In the genomic region with DNA sequence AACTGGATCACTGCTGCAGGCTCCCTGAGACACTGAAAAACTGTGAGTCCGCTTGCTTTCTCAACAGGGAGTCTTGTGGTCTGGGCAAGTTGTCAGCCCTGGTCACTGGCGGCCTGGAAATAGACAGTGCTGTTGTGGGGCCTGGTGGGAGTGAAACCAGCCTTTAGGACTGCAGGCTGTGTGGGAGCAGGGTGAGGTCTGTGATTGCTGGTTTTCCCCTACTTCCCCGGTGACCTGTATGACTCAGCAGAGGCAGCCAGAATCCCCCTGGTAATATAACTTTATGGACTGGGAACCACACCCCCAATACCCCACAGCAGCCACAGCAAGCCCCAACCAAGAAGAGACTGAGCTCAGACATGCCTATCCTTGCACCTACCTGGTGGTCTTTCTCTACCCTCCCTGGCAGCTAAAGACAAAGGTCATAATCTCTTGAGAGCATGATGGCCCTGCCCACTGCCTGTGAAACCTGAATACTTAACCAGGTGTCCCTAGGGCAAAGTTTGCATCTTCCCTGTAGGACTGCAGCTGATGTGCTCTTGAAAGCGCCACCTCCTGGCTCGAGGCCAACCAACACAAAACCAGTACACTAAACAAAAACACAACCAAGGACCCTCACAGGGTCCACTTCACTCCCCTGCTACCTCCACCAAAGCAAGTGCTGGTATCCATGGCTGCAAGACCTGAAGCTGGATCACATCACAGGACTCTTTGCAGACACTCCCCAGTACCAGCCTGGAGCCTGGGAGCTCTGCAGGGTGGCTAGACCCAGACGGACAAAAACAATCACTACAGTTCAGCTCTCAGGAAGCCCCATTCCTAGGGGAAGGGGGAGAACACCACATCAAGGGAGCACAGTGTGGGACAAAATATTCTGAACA, we compare ENCODE assay signal across 8 cellular contexts.
A peak's percentile ranks its signal among the peaks of the same experiment; 100 is the strongest.
DNase-seq lines count a peak whose midpoint lies in the region; ATAC-seq and TF ChIP-seq lines count a peak whose summit lies in the region.

No MANE protein-coding gene starts in this region.

- H3K4me1 ChIP-seq in effector memory CD4-positive, alpha-beta T cell (ENCODE audit: control insufficient read depth, insufficient read depth, low read length, poor library complexity, severe bottlenecking), result no peaks in the 10 kb centered on the region

- H3K36me3 ChIP-seq in effector memory CD4-positive, alpha-beta T cell (ENCODE audit: control insufficient read depth, insufficient read depth, low read length), result no peaks in the 10 kb centered on the region

- H3K27me3 ChIP-seq in effector memory CD4-positive, alpha-beta T cell (replicated peaks; ENCODE audit: control insufficient read depth, insufficient read depth, low read length, poor library complexity, severe bottlenecking), result no peaks in the 10 kb centered on the region

- peak; percentile 99 for ATAC-seq in HG02642 (IDR thresholded peaks at IDR 0.05; ENCODE audit: poor library complexity, unreplicated experiment)

- TF ChIP-seq CTCF in fibroblast of pulmonary artery (IDR thresholded peaks at IDR 0.05; ENCODE audit: low read length, missing control alignments), result no peak

- no peaks in the 10 kb centered on the region for H3K9me3 ChIP-seq in effector memory CD4-positive, alpha-beta T cell (ENCODE audit: control insufficient read depth, low read length)

- H3K4me3 ChIP-seq in fibroblast of pulmonary artery (replicated peaks; ENCODE audit: low read depth, low read length), result no peak overlapping the region
- no peak overlapping the region for H3K4me3 ChIP-seq in effector memory CD4-positive, alpha-beta T cell (ENCODE audit: insufficient read depth, low read depth, low read length, poor library complexity, severe bottlenecking)

- DNase-seq in NCI-H1417 (lab: John Stamatoyannopoulos, UW), result peak; percentile 9 to 85 (median 56)
- DNase-seq in NCI-H1417 treated with DMSO at 0.1 percent for 48 hours (lab: John Stamatoyannopoulos, UW), result no peak
- peak; percentile 36 for DNase-seq in NCI-H187 treated with DMSO at 0.1 percent for 48 hours (lab: John Stamatoyannopoulos, UW)
- DNase-seq in fibroblast of pulmonary artery (ENCODE audit: low read depth), result peak; percentile 20
- DNase-seq in NCI-H2196 (lab: John Stamatoyannopoulos, UW; ENCODE audit: unreplicated experiment), result no peak
- DNase-seq in NK-92 (lab: John Stamatoyannopoulos, UW; ENCODE audit: unreplicated experiment), result no peak
- DNase-seq in effector memory CD4-positive, alpha-beta T cell, result no peak

- H3K27ac ChIP-seq in effector memory CD4-positive, alpha-beta T cell (ENCODE audit: insufficient read depth, low read length, poor library complexity, severe bottlenecking), result no peak overlapping the region

Comparison
In these comparisons a context has a peak if more than half of its experiments do, and no peak if none do; other contexts are left out.
1. DNase-seq: peak in NCI-H1417 (3 of 3), NCI-H187 treated with DMSO at 0.1 percent for 48 hours (single experiment) and fibroblast of pulmonary artery (single experiment); none in NCI-H1417 treated with DMSO at 0.1 percent for 48 hours (single experiment), NCI-H2196 (single experiment), NK-92 (single experiment) and effector memory CD4-positive, alpha-beta T cell (0 of 3).